In the genomic region with DNA sequence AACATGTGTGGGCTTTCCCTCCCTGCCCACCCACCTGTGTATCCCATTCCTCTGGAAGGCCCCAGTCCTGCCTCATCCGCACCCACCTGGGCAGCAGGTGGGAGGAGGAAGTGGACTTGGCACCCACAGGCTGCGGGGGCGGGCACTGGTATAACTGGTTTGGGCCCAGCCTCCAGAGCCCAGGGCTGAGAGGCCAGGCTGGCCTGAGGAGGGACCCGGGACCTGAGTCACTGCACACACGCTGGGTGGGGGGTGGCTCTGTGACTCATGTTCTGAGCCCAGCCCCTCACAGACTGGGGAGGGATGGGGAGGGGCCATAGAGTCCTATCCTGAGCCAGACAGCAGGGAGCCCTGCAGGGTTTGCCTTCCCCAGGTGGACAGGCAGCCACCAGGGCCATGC, we compare ENCODE assay signal across 1 cellular context.
A peak's percentile ranks its signal among the peaks of the same experiment; 100 is the strongest.
TF ChIP-seq lines count a peak whose summit lies in the region.

No MANE protein-coding gene starts in this region.

TF ChIP-seq in HEK293, 187 proteins besides CTCF, POLR2A, EP300 and RAD21 (continued from another document and continues in another):
- TF ChIP-seq ZNF280C (tag by site-specific recombination; IDR thresholded peaks at IDR 0.05) (no peak), ZSCAN16 (tag by site-specific recombination; IDR thresholded peaks at IDR 0.05) (no peak), ZBTB8A (tag by site-specific recombination; IDR thresholded peaks at IDR 0.05) (no peak), ZNF521 (tag by site-specific recombination; IDR thresholded peaks at IDR 0.05) (no peak), KLF8 (tag by site-specific recombination; IDR thresholded peaks at IDR 0.05) (no peak), ZNF24 (tag by site-specific recombination; IDR thresholded peaks at IDR 0.05) (no peak), OVOL3 (tag by site-specific recombination; IDR thresholded peaks at IDR 0.05) (no peak), PRDM4 (tag by site-specific recombination; IDR thresholded peaks at IDR 0.05) (no peak), ZNF155 (tag by site-specific recombination; IDR thresholded peaks at IDR 0.05) (no peak), ZNF555 (tag by site-specific recombination; conservative IDR thresholded peaks at IDR 0.05) (no peak), GFI1B (tag by site-specific recombination; IDR thresholded peaks at IDR 0.05) (no peak), ZBTB48 (tag by site-specific recombination; IDR thresholded peaks at IDR 0.05) (no peak), ZNF214 (tag by site-specific recombination; IDR thresholded peaks at IDR 0.05; ENCODE audit: borderline replicate concordance) (no peak), TCF7L2 (IDR thresholded peaks at IDR 0.05; ENCODE audit: borderline replicate concordance, low read depth, low read length) (no peak), ZNF354C (tag by site-specific recombination; IDR thresholded peaks at IDR 0.05; ENCODE audit: borderline replicate concordance, low read depth) (no peak), BCL11B (tag by site-specific recombination; IDR thresholded peaks at IDR 0.05; ENCODE audit: low read depth) (no peak), ZNF488 (tag by site-specific recombination; IDR thresholded peaks at IDR 0.05) (no peak), ZFHX2 (tag by site-specific recombination; conservative IDR thresholded peaks at IDR 0.05) (peak; percentile 92), ZNF473 (tag by site-specific recombination; IDR thresholded peaks at IDR 0.05) (no peak), ZBTB7A (tag by site-specific recombination; IDR thresholded peaks at IDR 0.05; ENCODE audit: low read depth) (no peak), ZNF140 (tag by site-specific recombination; IDR thresholded peaks at IDR 0.05) (no peak), EGR2 (tag by site-specific recombination; IDR thresholded peaks at IDR 0.05; ENCODE audit: low read depth) (peak; percentile 86), ZNF302 (tag by site-specific recombination; IDR thresholded peaks at IDR 0.05; ENCODE audit: low read depth) (no peak), HIC1 (tag by site-specific recombination; IDR thresholded peaks at IDR 0.05) (no peak; the same call in 1 of the 2 replicates), SCRT2 (tag by site-specific recombination; IDR thresholded peaks at IDR 0.05) (no peak), ZNF629 (tag by site-specific recombination; IDR thresholded peaks at IDR 0.05) (0 out of 2 replicates have a peak, but pooled peaks have one; percentile 23), HOXC10 (CRISPR knock-in tag; IDR thresholded peaks at IDR 0.05) (no peak), SP7 (tag by site-specific recombination; IDR thresholded peaks at IDR 0.05) (0 out of 2 replicates have a peak, but pooled peaks have one; percentile 13), GLIS1 (tag by site-specific recombination; IDR thresholded peaks at IDR 0.05) (peak; percentile 71), SP2 (tag by site-specific recombination; IDR thresholded peaks at IDR 0.05) (peak; percentile 69), ZNF768 (tag by site-specific recombination; IDR thresholded peaks at IDR 0.05) (no peak), KLF16 (tag by site-specific recombination; IDR thresholded peaks at IDR 0.05) (0 out of 2 replicates have a peak, but pooled peaks have one; percentile 33), GLI4 (tag by site-specific recombination; IDR thresholded peaks at IDR 0.05) (no peak), PRDM10 (tag by site-specific recombination; IDR thresholded peaks at IDR 0.05) (no peak), KLF9 (tag by site-specific recombination; IDR thresholded peaks at IDR 0.05; ENCODE audit: low read depth) (0 out of 2 replicates have a peak, but pooled peaks have one; percentile 16), ZNF146 (tag by site-specific recombination; IDR thresholded peaks at IDR 0.05) (no peak), ZBTB20 (tag by site-specific recombination; IDR thresholded peaks at IDR 0.05) (peak; percentile 77), REPIN1 (tag by site-specific recombination; IDR thresholded peaks at IDR 0.05; ENCODE audit: low read depth) (no peak), ZNF707 (tag by site-specific recombination; IDR thresholded peaks at IDR 0.05) (no peak), ZNF174 (tag by site-specific recombination; IDR thresholded peaks at IDR 0.05) (no peak), ZNF677 (tag by site-specific recombination; IDR thresholded peaks at IDR 0.05) (no peak), ZNF350 (tag by site-specific recombination; IDR thresholded peaks at IDR 0.05) (no peak), ZNF654 (tag by site-specific recombination; IDR thresholded peaks at IDR 0.05; ENCODE audit: low read depth) (no peak), ZNF121 (tag by site-specific recombination; IDR thresholded peaks at IDR 0.05) (no peak)
- TF ChIP-seq, protein P1, sequence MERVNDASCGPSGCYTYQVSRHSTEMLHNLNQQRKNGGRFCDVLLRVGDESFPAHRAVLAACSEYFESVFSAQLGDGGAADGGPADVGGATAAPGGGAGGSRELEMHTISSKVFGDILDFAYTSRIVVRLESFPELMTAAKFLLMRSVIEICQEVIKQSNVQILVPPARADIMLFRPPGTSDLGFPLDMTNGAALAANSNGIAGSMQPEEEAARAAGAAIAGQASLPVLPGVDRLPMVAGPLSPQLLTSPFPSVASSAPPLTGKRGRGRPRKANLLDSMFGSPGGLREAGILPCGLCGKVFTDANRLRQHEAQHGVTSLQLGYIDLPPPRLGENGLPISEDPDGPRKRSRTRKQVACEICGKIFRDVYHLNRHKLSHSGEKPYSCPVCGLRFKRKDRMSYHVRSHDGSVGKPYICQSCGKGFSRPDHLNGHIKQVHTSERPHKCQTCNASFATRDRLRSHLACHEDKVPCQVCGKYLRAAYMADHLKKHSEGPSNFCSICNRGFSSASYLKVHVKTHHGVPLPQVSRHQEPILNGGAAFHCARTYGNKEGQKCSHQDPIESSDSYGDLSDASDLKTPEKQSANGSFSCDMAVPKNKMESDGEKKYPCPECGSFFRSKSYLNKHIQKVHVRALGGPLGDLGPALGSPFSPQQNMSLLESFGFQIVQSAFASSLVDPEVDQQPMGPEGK (tag by site-specific recombination; IDR thresholded peaks at IDR 0.05), result peak; percentile 62; the same call in 1 of the 2 replicates
- TF ChIP-seq, protein P2, sequence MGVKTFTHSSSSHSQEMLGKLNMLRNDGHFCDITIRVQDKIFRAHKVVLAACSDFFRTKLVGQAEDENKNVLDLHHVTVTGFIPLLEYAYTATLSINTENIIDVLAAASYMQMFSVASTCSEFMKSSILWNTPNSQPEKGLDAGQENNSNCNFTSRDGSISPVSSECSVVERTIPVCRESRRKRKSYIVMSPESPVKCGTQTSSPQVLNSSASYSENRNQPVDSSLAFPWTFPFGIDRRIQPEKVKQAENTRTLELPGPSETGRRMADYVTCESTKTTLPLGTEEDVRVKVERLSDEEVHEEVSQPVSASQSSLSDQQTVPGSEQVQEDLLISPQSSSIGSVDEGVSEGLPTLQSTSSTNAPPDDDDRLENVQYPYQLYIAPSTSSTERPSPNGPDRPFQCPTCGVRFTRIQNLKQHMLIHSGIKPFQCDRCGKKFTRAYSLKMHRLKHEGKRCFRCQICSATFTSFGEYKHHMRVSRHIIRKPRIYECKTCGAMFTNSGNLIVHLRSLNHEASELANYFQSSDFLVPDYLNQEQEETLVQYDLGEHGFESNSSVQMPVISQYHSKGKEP (tag by site-specific recombination; IDR thresholded peaks at IDR 0.05), result no peak
